In the genomic region with DNA sequence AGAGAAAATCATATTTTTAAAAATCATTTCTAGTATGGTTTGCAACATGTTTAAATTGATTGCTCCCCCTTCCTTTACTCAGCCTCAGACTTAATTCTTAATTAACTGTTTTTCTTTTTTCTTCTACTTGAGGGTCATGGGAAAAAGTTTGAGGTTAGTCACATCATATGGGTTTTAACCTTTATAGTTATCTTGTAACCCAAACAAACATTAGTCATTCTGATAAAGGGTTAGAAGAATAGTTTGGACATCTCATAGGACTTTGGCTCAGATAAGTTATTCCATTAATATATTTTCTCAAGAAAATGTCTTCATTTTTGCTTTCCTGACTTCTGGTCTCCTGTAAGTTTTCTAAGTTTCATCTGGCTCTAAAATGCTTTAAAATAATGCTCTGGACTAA, we compare ENCODE assay signal across 28 cellular contexts. TPM values are rescaled to one million over a fixed set of nuclear protein-coding genes. Genes with fewer than 3 reads are reported as not detected.
A peak's percentile ranks its signal among the peaks of the same experiment; 100 is the strongest.
DNase-seq lines count a peak whose midpoint lies in the region; ATAC-seq, FAIRE-seq and TF ChIP-seq lines count a peak whose summit lies in the region.
"Had no signal": no experiment of that assay in that cellular context is flagged by ENCODE, and none has a peak within 500 bp of the region (broad histone marks: within the 10 kb centered on the region; RNA-seq: fewer than 3 reads in every experiment).

No MANE protein-coding gene starts in this region.

- H3K36me3 ChIP-seq in liver (ENCODE audit: control insufficient read depth in 4 of 4, insufficient read depth in 3 of 4, low read depth in 1 of 4, low read length in 3 of 4), result no peaks in the 10 kb centered on the region
- no peaks in the 10 kb centered on the region for H3K36me3 ChIP-seq in HepG2 (replicated peaks in 1 of 2; ENCODE audit: control insufficient read depth in 1 of 2, insufficient read depth in 2 of 2, low read length in 2 of 2)
- no peaks in the 10 kb centered on the region for H3K36me3 ChIP-seq in smooth muscle cell (ENCODE audit: low read depth)
- no peaks in the 10 kb centered on the region for H3K36me3 ChIP-seq in trophoblast cell (ENCODE audit: control insufficient read depth in 1 of 2, insufficient read depth in 2 of 2, low read length in 2 of 2)
- H3K36me3 ChIP-seq: esophagus squamous epithelium, gastrocnemius medialis, neural progenitor cell, Peyer's patch, WERI-Rb-1 had no signal

- intact Hi-C loops in HepG2 (cut with micrococcal nuclease; ENCODE audit: unreplicated experiment), result no loop called here

- no peak for ATAC-seq in HepG2
- no peak for ATAC-seq in T-helper 17 cell
- ATAC-seq in HG03469 (IDR thresholded peaks at IDR 0.05; ENCODE audit: unreplicated experiment), result no peak
- ATAC-seq: gastrocnemius medialis; stimulated activated naive CD8-positive, alpha-beta T cell treated with anti-CD3 and anti-CD28 coated beads, Interleukin-15, Interleukin-2, amounts not matched to agents 100 U/mL and 50 U/mL, for 24 hours had no signal

- H2BK12ac ChIP-seq in trophoblast cell (ENCODE audit: low read length), result no peak overlapping the region

- H3F3A ChIP-seq in smooth muscle cell (ENCODE audit: low read depth), result no peaks in the 10 kb centered on the region

- H4K8ac ChIP-seq in trophoblast cell (ENCODE audit: low read depth, low read length), result no peak overlapping the region

- FAIRE-seq in HepG2 (lab: Jason Lieb, UNC), result no peak
- FAIRE-seq: GM18507, H54 had no signal

- no peaks in the 10 kb centered on the region for H3K27me3 Mint-ChIP-seq in T-helper 17 cell
- H3K27me3 Mint-ChIP-seq: activated naive CD8-positive, alpha-beta T cell treated with anti-CD3 and anti-CD28 coated beads for 36 hours; dendritic cell treated with granulocyte-macrophage colony-stimulating factor and Interleukin-4, amounts not matched to agents 40 ng/mL and 50 ng/mL, for 4 days had no signal

- TF ChIP-seq POLR2A in HepG2 (IDR thresholded peaks at IDR 0.05; ENCODE audit: insufficient read depth in 1 of 2, low read depth in 2 of 2, low read length in 2 of 2), result no peak

- DNase-seq in HepG2 (ENCODE audit: low spot score) (no peak), T-helper 17 cell (no peak), dermis blood vessel endothelial cell (peak; percentile 5), smooth muscle cell (lab: John Stamatoyannopoulos, UW; ENCODE audit: unreplicated experiment) (no peak), trophoblast cell (no peak)
- no peak for DNase-seq in activated T-cell treated with anti-CD3 and anti-CD28 coated beads, Interleukin-2, amount 50 U/mL, for 48 hours
- DNase-seq: 8988T; activated CD4-positive, alpha-beta T cell treated with anti-CD3 and anti-CD28 coated beads for 48 hours; activated CD8-positive, alpha-beta memory T cell treated with anti-CD3 and anti-CD28 coated beads for 24 hours; activated effector memory CD4-positive, alpha-beta T cell treated with anti-CD3 and anti-CD28 coated beads, Interleukin-2, amount 50 U/mL, for 16 hours; activated naive CD8-positive, alpha-beta T cell treated with anti-CD3 and anti-CD28 coated beads for 36 hours; activated T-cell treated with anti-CD3 and anti-CD28 coated beads for 4 hours; central memory CD4-positive, alpha-beta T cell; esophagus squamous epithelium; gastrocnemius medialis; NCI-H1436 treated with DMSO at 0.1 percent for 48 hours; Peyer's patch; SHP77 treated with DMSO at 0.1 percent for 48 hours; stimulated activated naive CD8-positive, alpha-beta T cell treated with anti-CD3 and anti-CD28 coated beads, Interleukin-15, Interleukin-2, amounts not matched to agents 100 U/mL and 50 U/mL, for 24 hours; WERI-Rb-1 had no signal

- H3K27ac ChIP-seq in liver (ENCODE audit: low read depth in 1 of 2, low read length in 2 of 2) (no peak overlapping the region), HepG2 (ENCODE audit: extremely low read length, insufficient read depth, low read length) (no peak overlapping the region), smooth muscle cell (ENCODE audit: low read depth) (peak overlapping the region; percentile 50), trophoblast cell (ENCODE audit: low read depth, low read length) (no peak overlapping the region)
- H3K27ac ChIP-seq: esophagus squamous epithelium, gastrocnemius medialis, neural progenitor cell, parathyroid adenoma, Peyer's patch, WERI-Rb-1 had no signal

- H4K91ac ChIP-seq in trophoblast cell (ENCODE audit: low read depth, low read length), result no peak overlapping the region

- H4K20me1 ChIP-seq in HepG2 (ENCODE audit: insufficient read depth, low read length) (no peaks in the 10 kb centered on the region), smooth muscle cell (ENCODE audit: low read depth) (no peaks in the 10 kb centered on the region)

- H3K4me1 ChIP-seq in liver (ENCODE audit: control insufficient read depth in 4 of 4, insufficient read depth in 4 of 4, low read length in 3 of 4), result peaks cover 0 to 5% (median 0%) of the 10 kb centered on the region in 4 donors
- no peaks in the 10 kb centered on the region for H3K4me1 ChIP-seq in HepG2 (ENCODE audit: insufficient read depth, low read length)
- peaks cover 7% of the 10 kb centered on the region for H3K4me1 ChIP-seq in smooth muscle cell (ENCODE audit: low read depth)
- no peaks in the 10 kb centered on the region for H3K4me1 ChIP-seq in trophoblast cell (ENCODE audit: control insufficient read depth in 1 of 2, insufficient read depth in 2 of 2, low read length in 2 of 2)
- H3K4me1 ChIP-seq: esophagus squamous epithelium, neural progenitor cell, parathyroid adenoma, Peyer's patch had no signal

- H3K4me3 Mint-ChIP-seq in T-helper 17 cell, result no peak overlapping the region
- H3K4me3 Mint-ChIP-seq: activated naive CD8-positive, alpha-beta T cell treated with anti-CD3 and anti-CD28 coated beads for 36 hours; dendritic cell treated with granulocyte-macrophage colony-stimulating factor and Interleukin-4, amounts not matched to agents 40 ng/mL and 50 ng/mL, for 4 days; neural progenitor cell had no signal

- H3K79me2 ChIP-seq in HepG2 (ENCODE audit: insufficient read depth, low read length), result no peaks in the 10 kb centered on the region
- no peaks in the 10 kb centered on the region for H3K79me2 ChIP-seq in smooth muscle cell (ENCODE audit: low read depth)
- H3K79me2 ChIP-seq in trophoblast cell (ENCODE audit: control insufficient read depth, insufficient read depth, low read length, poor library complexity), result no peaks in the 10 kb centered on the region
- H3K79me2 ChIP-seq: parathyroid adenoma had no signal

- no peak overlapping the region for H3K4me3 ChIP-seq in liver (ENCODE audit: low read depth in 1 of 3, low read length in 3 of 3)
- H3K4me3 ChIP-seq in HepG2 (replicated peaks in 1 of 3; ENCODE audit: insufficient read depth in 1 of 3, low read depth in 2 of 3, low read length in 3 of 3), result no peak overlapping the region
- no peak overlapping the region for H3K4me3 ChIP-seq in smooth muscle cell
- H3K4me3 ChIP-seq in trophoblast cell (ENCODE audit: low read depth, low read length), result no peak overlapping the region
- H3K4me3 ChIP-seq: esophagus squamous epithelium, gastrocnemius medialis, neural progenitor cell, Peyer's patch, skin epidermis had no signal

- H3K27ac Mint-ChIP-seq in T-helper 17 cell, result peak overlapping the region; percentile 14
- H3K27ac Mint-ChIP-seq: activated naive CD8-positive, alpha-beta T cell treated with anti-CD3 and anti-CD28 coated beads for 36 hours; dendritic cell treated with granulocyte-macrophage colony-stimulating factor and Interleukin-4, amounts not matched to agents 40 ng/mL and 50 ng/mL, for 4 days; neural progenitor cell had no signal

- H3K14ac ChIP-seq in trophoblast cell (ENCODE audit: low read length), result no peak overlapping the region

- CTCF ChIA-PET in HepG2 (lab: Yijun Ruan, JAX; ENCODE audit: low intra/inter-chr PET ratio, low total read pairs), result no interaction called here

- H3K27me3 ChIP-seq in liver (ENCODE audit: control insufficient read depth in 4 of 4, insufficient read depth in 4 of 4, low read length in 3 of 4) (no peaks in the 10 kb centered on the region), HepG2 (ENCODE audit: control insufficient read depth in 1 of 2, insufficient read depth in 2 of 2, low read length in 2 of 2) (no peaks in the 10 kb centered on the region), smooth muscle cell (ENCODE audit: low read depth) (no peaks in the 10 kb centered on the region), trophoblast cell (ENCODE audit: insufficient read depth, low read length) (no peaks in the 10 kb centered on the region)
- H3K27me3 ChIP-seq: esophagus squamous epithelium, gastrocnemius medialis, neural progenitor cell, Peyer's patch had no signal

- BruUV-seq in HepG2 (replicated peaks; lab: Mats Ljungman, UMichigan), result no TSS peak

- peaks cover 2% of the 10 kb centered on the region for H3K36me3 Mint-ChIP-seq in T-helper 17 cell (ENCODE audit: low read depth)

- H3K9me3 ChIP-seq in liver (ENCODE audit: control insufficient read depth in 4 of 4, low read length in 3 of 4) (no peaks in the 10 kb centered on the region), HepG2 (ENCODE audit: low read length) (no peaks in the 10 kb centered on the region), T-helper 17 cell (ENCODE audit: control insufficient read depth, low read length, poor library complexity, severe bottlenecking) (no peaks in the 10 kb centered on the region), smooth muscle cell (replicated peaks; ENCODE audit: low read depth) (no peaks in the 10 kb centered on the region), trophoblast cell (ENCODE audit: insufficient read depth, low read depth, low read length) (no peaks in the 10 kb centered on the region)
- H3K9me3 ChIP-seq: esophagus squamous epithelium, gastrocnemius medialis, Peyer's patch had no signal

- H2AK5ac ChIP-seq in trophoblast cell (ENCODE audit: low read length), result no peak overlapping the region

- no peaks in the 10 kb centered on the region for H3K4me1 Mint-ChIP-seq in T-helper 17 cell
- H3K4me1 Mint-ChIP-seq: activated naive CD8-positive, alpha-beta T cell treated with anti-CD3 and anti-CD28 coated beads for 36 hours; neural progenitor cell had no signal

- no peak for TF ChIP-seq RAD21 in liver (IDR thresholded peaks at IDR 0.05)
- TF ChIP-seq RAD21 in HepG2 (CRISPR knock-in tag; IDR thresholded peaks at IDR 0.05), result no peak

- no peak overlapping the region for H2BK5ac ChIP-seq in trophoblast cell (ENCODE audit: low read depth, low read length, poor library complexity)

- TF ChIP-seq CTCF in liver (IDR thresholded peaks at IDR 0.05; ENCODE audit: low read depth, low read length, missing input control) (no peak), HepG2 (CRISPR knock-in tag; IDR thresholded peaks at IDR 0.05) (no peak), smooth muscle cell (IDR thresholded peaks at IDR 0.05; ENCODE audit: borderline replicate concordance, insufficient read depth, poor library complexity, severe bottlenecking) (no peak)

- H3K79me1 ChIP-seq in trophoblast cell (ENCODE audit: low read length), result no peaks in the 10 kb centered on the region

- TF ChIP-seq EP300 in HepG2 (IDR thresholded peaks at IDR 0.05; ENCODE audit: low read depth in 2 of 2, low read length in 2 of 2) (no peak), HepG2 (CRISPR knock-in tag; IDR thresholded peaks at IDR 0.05; ENCODE audit: borderline replicate concordance) (no peak)

- H3K4ac ChIP-seq in trophoblast cell (ENCODE audit: low read depth, low read length), result no peak overlapping the region

- in situ Hi-C loops in HepG2 (cut with HindIII; ENCODE audit: extremely low pct_ligation_motif_present, low pct_unique_long_range_greater_than_20kb), result no loop called here

- H3K4me2 ChIP-seq in HepG2 (ENCODE audit: low read depth, low read length) (no peak overlapping the region), smooth muscle cell (peak overlapping the region; percentile 65), trophoblast cell (ENCODE audit: low read length) (no peak overlapping the region)
- H3K4me2 ChIP-seq: neural progenitor cell had no signal

- H3K23ac ChIP-seq in trophoblast cell (ENCODE audit: low read length), result no peak overlapping the region

- H2AFZ ChIP-seq in HepG2 (ENCODE audit: low read length), result no peak overlapping the region
- no peak overlapping the region for H2AFZ ChIP-seq in smooth muscle cell (ENCODE audit: low read depth)
- no peak overlapping the region for H2AFZ ChIP-seq in trophoblast cell (ENCODE audit: insufficient read depth, low read length, poor library complexity)
- H2AFZ ChIP-seq: neural progenitor cell, parathyroid adenoma had no signal

- POLR2A ChIA-PET in HepG2 (lab: Yijun Ruan, JAX), result no interaction called here

- no peak overlapping the region for H2BK120ac ChIP-seq in trophoblast cell (ENCODE audit: insufficient read depth, low read length, poor library complexity)

- no peak overlapping the region for H3K9ac ChIP-seq in liver (ENCODE audit: low read depth in 1 of 2, low read length in 2 of 2)
- no peak overlapping the region for H3K9ac ChIP-seq in HepG2 (ENCODE audit: insufficient read depth, low read depth, low read length)
- peak overlapping the region; percentile 3 for H3K9ac ChIP-seq in smooth muscle cell (ENCODE audit: low read depth)
- no peak overlapping the region for H3K9ac ChIP-seq in trophoblast cell (ENCODE audit: low read length)
- H3K9ac ChIP-seq: neural progenitor cell, parathyroid adenoma had no signal

- no peak overlapping the region for H4K12ac ChIP-seq in trophoblast cell (ENCODE audit: low read depth, low read length)

- no peak overlapping the region for H3K18ac ChIP-seq in trophoblast cell (ENCODE audit: low read length)

RNA-seq across cellular contexts. Expression of a gene that starts 34.5 kb away (rescaled TPM):
- total RNA-seq in liver (10 to 100 TPM; 29.6 to 39.8 TPM), HepG2 (2016; rRNA removed; fragmentation: Illumina TruSeq; extraction: Trizol) (93.0 and 102 TPM in 2 replicates), T-helper 17 cell (100 to 1,000 TPM; 199 to 216 TPM), dermis blood vessel endothelial cell (53.3 and 64.0 TPM in 2 replicates), smooth muscle cell (45.0 and 51.4 TPM in 2 replicates)
- polyA plus RNA-seq in liver (10 to 100 TPM; 25.1 to 30.8 TPM), HepG2 (2011; rRNA removed) (28.3 and 33.0 TPM in 2 replicates), smooth muscle cell (17.2 and 17.9 TPM in 2 replicates)
- total RNA-seq in HepG2 (2016; cell fraction: cytosol; rRNA removed; fragmentation: Illumina TruSeq; extraction: Trizol; ENCODE audit: low read depth), result 6.2 and 7.3 TPM in 2 replicates
- 86.9 and 96.9 TPM in 2 replicates for total RNA-seq in HepG2 (2016; cell fraction: insoluble cytoplasmic fraction; rRNA removed; fragmentation: Illumina TruSeq; extraction: Trizol)
- total RNA-seq in HepG2 (2016; cell fraction: membrane; rRNA removed; fragmentation: Illumina TruSeq; extraction: Trizol), result 27.1 and 29.7 TPM in 2 replicates
- 43.2 and 44.5 TPM in 2 replicates for total RNA-seq in HepG2 (2016; cell fraction: nucleus; rRNA removed; fragmentation: Illumina TruSeq; extraction: Trizol)
- polyA plus RNA-seq in HepG2 (2011; cell fraction: cytosol; rRNA removed), result 20.4 and 29.5 TPM in 2 replicates
- polyA plus RNA-seq in HepG2 (2011; cell fraction: nucleus; rRNA removed), result 10.7 and 13.8 TPM in 2 replicates
- polyA plus RNA-seq in HepG2 (2012), result 34.7 and 37.0 TPM in 2 replicates
- polyA plus RNA-seq in HepG2 (2016; cell fraction: cytosol; fragmentation: Illumina TruSeq; extraction: Trizol; ENCODE audit: low read depth), result 3.1 and 3.8 TPM in 2 replicates
- polyA plus RNA-seq in HepG2 (2016; cell fraction: insoluble cytoplasmic fraction; fragmentation: Illumina TruSeq; extraction: Trizol; ENCODE audit: low read depth), result 70.1 and 81.8 TPM in 2 replicates
- 12.6 and 14.3 TPM in 2 replicates for polyA plus RNA-seq in HepG2 (2016; cell fraction: membrane; fragmentation: Illumina TruSeq; extraction: Trizol; ENCODE audit: low read depth)
- polyA plus RNA-seq in HepG2 (2016; cell fraction: nucleus; fragmentation: Illumina TruSeq; extraction: Trizol; ENCODE audit: insufficient read depth, low read depth), result 43.9 and 44.2 TPM in 2 replicates
- polyA minus RNA-seq in HepG2 (2011; rRNA and poly(A)+ RNA removed; ENCODE audit: low replicate concordance), result 96.9 and 99.6 TPM in 2 replicates
- 45.5 and 51.8 TPM in 2 replicates for polyA minus RNA-seq in HepG2 (2011; cell fraction: cytosol; rRNA and poly(A)+ RNA removed)
- polyA minus RNA-seq in HepG2 (2011; cell fraction: nucleus; rRNA and poly(A)+ RNA removed), result 24.7 and 35.2 TPM in 2 replicates
- 34.8 TPM in 2 replicates for polyA plus RNA-seq in trophoblast cell (2013)

RNA-seq across cellular contexts. Expression of a gene that starts 56.5 kb away (rescaled TPM):
- total RNA-seq in liver (10 to 100 TPM; 13.0 to 22.8 TPM), HepG2 (2016; rRNA removed; fragmentation: Illumina TruSeq; extraction: Trizol) (3.8 and 4.6 TPM in 2 replicates), T-helper 17 cell (10 to 100 TPM; 19.2 to 32.3 TPM), dermis blood vessel endothelial cell (6.0 and 8.3 TPM in 2 replicates), smooth muscle cell (76.2 and 93.1 TPM in 2 replicates)
- polyA plus RNA-seq in liver (1 to 10 TPM; 5.5 to 6.1 TPM), HepG2 (2011; rRNA removed) (2.6 and 3.0 TPM in 2 replicates), smooth muscle cell (35.0 and 38.6 TPM in 2 replicates)
- total RNA-seq in HepG2 (2016; cell fraction: cytosol; rRNA removed; fragmentation: Illumina TruSeq; extraction: Trizol; ENCODE audit: low read depth), result 1.5 and 2.9 TPM in 2 replicates
- total RNA-seq in HepG2 (2016; cell fraction: insoluble cytoplasmic fraction; rRNA removed; fragmentation: Illumina TruSeq; extraction: Trizol), result 4.2 and 4.4 TPM in 2 replicates
- total RNA-seq in HepG2 (2016; cell fraction: membrane; rRNA removed; fragmentation: Illumina TruSeq; extraction: Trizol), result 3.7 and 4.2 TPM in 2 replicates
- 10.5 and 11.0 TPM in 2 replicates for total RNA-seq in HepG2 (2016; cell fraction: nucleus; rRNA removed; fragmentation: Illumina TruSeq; extraction: Trizol)
- 1.4 and 1.7 TPM in 2 replicates for polyA plus RNA-seq in HepG2 (2011; cell fraction: cytosol; rRNA removed)
- polyA plus RNA-seq in HepG2 (2011; cell fraction: nucleus; rRNA removed), result 5.1 and 5.5 TPM in 2 replicates
- 2.5 and 4.2 TPM in 2 replicates for polyA plus RNA-seq in HepG2 (2012)
- polyA plus RNA-seq in HepG2 (2016; cell fraction: cytosol; fragmentation: Illumina TruSeq; extraction: Trizol; ENCODE audit: low read depth), result 0.57 and 0.59 TPM in 2 replicates
- 2.2 and 2.4 TPM in 2 replicates for polyA plus RNA-seq in HepG2 (2016; cell fraction: insoluble cytoplasmic fraction; fragmentation: Illumina TruSeq; extraction: Trizol; ENCODE audit: low read depth)
- polyA plus RNA-seq in HepG2 (2016; cell fraction: membrane; fragmentation: Illumina TruSeq; extraction: Trizol; ENCODE audit: low read depth), result 1.0 and 1.1 TPM in 2 replicates
- polyA plus RNA-seq in HepG2 (2016; cell fraction: nucleus; fragmentation: Illumina TruSeq; extraction: Trizol; ENCODE audit: insufficient read depth, low read depth), result 4.9 and 5.0 TPM in 2 replicates
- polyA minus RNA-seq in HepG2 (2011; rRNA and poly(A)+ RNA removed; ENCODE audit: low replicate concordance), result 4.9 and 12.1 TPM in 2 replicates
- polyA minus RNA-seq in HepG2 (2011; cell fraction: cytosol; rRNA and poly(A)+ RNA removed), result 2.1 TPM in 2 replicates
- polyA minus RNA-seq in HepG2 (2011; cell fraction: nucleus; rRNA and poly(A)+ RNA removed), result 21.4 and 23.4 TPM in 2 replicates
- polyA plus RNA-seq in trophoblast cell (2013), result 20.0 and 20.3 TPM in 2 replicates
